Comparison of ENCODE assay signal across 27 cellular contexts in the genomic region with DNA sequence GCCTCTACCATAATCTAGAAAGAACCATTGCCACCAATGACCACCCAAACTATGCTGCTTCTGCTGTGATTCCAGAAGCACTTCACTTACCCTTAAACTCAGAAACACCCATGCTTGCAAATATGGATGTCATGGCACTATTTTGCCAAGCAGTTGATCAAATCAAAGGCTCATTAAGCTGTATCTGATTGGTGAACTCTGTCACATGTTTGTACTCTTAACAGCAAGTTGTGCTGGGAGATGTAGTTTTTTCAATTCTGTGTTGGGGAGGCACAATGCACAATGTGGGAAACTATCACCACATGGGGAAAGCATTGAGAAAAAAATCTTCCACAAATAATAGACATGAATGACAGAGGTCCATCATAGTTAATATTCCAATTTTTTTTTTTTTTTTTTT. TPM values are rescaled to one million over a fixed set of nuclear protein-coding genes. Genes with fewer than 3 reads are reported as not detected.
"Had no signal": no experiment of that assay in that cellular context is flagged by ENCODE, and none has a peak within 500 bp of the region (broad histone marks: within the 10 kb centered on the region; RNA-seq: fewer than 3 reads in every experiment).

No MANE protein-coding gene starts in this region.

- H3K27ac Mint-ChIP-seq: activated CD4-positive, alpha-beta T cell treated with anti-CD3 and anti-CD28 coated beads, Interleukin-2, amount 10 ng/mL, durations not matched to agents 7 days and 5 days; activated CD8-positive, alpha-beta memory T cell treated with anti-CD3 and anti-CD28 coated beads, Interleukin-2, amount 10 ng/mL, durations not matched to agents 7 days and 5 days; activated CD8-positive, alpha-beta T cell treated with anti-CD3 and anti-CD28 coated beads for 36 hours; activated naive CD4-positive, alpha-beta T cell treated with anti-CD3 and anti-CD28 coated beads, Interleukin-2, amount 50 U/mL, for 24 hours; activated T-helper 1 cell treated with anti-CD3 and anti-CD28 coated beads, Interleukin-12 subunit alpha, Interleukin-12 subunit beta, Interleukin-2, Interleukin-4 antibody, amounts not matched to agents 30 ng/mL and 10 ng/mL and 1 ng/mL, durations not matched to agents 14 hours and 24 hours and 36 hours; dendritic cell treated with granulocyte-macrophage colony-stimulating factor and Interleukin-4, amounts not matched to agents 40 ng/mL and 50 ng/mL, for 4 days; mesothelial cell of epicardium; naive thymus-derived CD8-positive, alpha-beta T cell; neural progenitor cell; stimulated activated effector memory CD8-positive, alpha-beta T cell treated with anti-CD3 and anti-CD28 coated beads, Interleukin-12 subunit alpha, Interleukin-12 subunit beta, amount 100 ng/mL, for 72 hours had no signal

- H3K9me3 Mint-ChIP-seq: activated CD4-positive, alpha-beta T cell treated with anti-CD3 and anti-CD28 coated beads, Interleukin-2, amount 10 ng/mL, durations not matched to agents 7 days and 5 days; activated CD8-positive, alpha-beta T cell treated with anti-CD3 and anti-CD28 coated beads for 36 hours; activated naive CD4-positive, alpha-beta T cell treated with anti-CD3 and anti-CD28 coated beads, Interleukin-2, amount 50 U/mL, for 24 hours; activated T-helper 1 cell treated with anti-CD3 and anti-CD28 coated beads, Interleukin-12 subunit alpha, Interleukin-12 subunit beta, Interleukin-2, Interleukin-4 antibody, amounts not matched to agents 30 ng/mL and 10 ng/mL and 1 ng/mL, durations not matched to agents 14 hours and 24 hours and 36 hours; dendritic cell treated with granulocyte-macrophage colony-stimulating factor and Interleukin-4, amounts not matched to agents 40 ng/mL and 50 ng/mL, for 4 days; mesothelial cell of epicardium; neural progenitor cell; stimulated activated effector memory CD8-positive, alpha-beta T cell treated with anti-CD3 and anti-CD28 coated beads, Interleukin-12 subunit alpha, Interleukin-12 subunit beta, amount 100 ng/mL, for 72 hours had no signal

- H3K4me1 Mint-ChIP-seq: activated CD4-positive, alpha-beta T cell treated with anti-CD3 and anti-CD28 coated beads, Interleukin-2, amount 10 ng/mL, durations not matched to agents 7 days and 5 days; activated CD8-positive, alpha-beta memory T cell treated with anti-CD3 and anti-CD28 coated beads, Interleukin-2, amount 10 ng/mL, durations not matched to agents 7 days and 5 days; activated naive CD4-positive, alpha-beta T cell treated with anti-CD3 and anti-CD28 coated beads, Interleukin-2, amount 50 U/mL, for 24 hours; mesothelial cell of epicardium; naive thymus-derived CD8-positive, alpha-beta T cell; neural progenitor cell; stimulated activated effector memory CD8-positive, alpha-beta T cell treated with anti-CD3 and anti-CD28 coated beads, Interleukin-12 subunit alpha, Interleukin-12 subunit beta, amount 100 ng/mL, for 72 hours had no signal

- DNase-seq: activated CD4-positive, alpha-beta T cell treated with anti-CD3 and anti-CD28 coated beads, Interleukin-2, amount 10 ng/mL, durations not matched to agents 7 days and 5 days; activated CD4-positive, CD25-positive, alpha-beta regulatory T cell treated with anti-CD3 and anti-CD28 coated beads, Interleukin-2, amount 50 U/mL, for 72 hours; activated CD8-positive, alpha-beta memory T cell treated with anti-CD3 and anti-CD28 coated beads, Interleukin-2, amount 10 ng/mL, durations not matched to agents 7 days and 5 days; activated CD8-positive, alpha-beta T cell treated with anti-CD3 and anti-CD28 coated beads for 36 hours; activated gamma-delta T cell treated with Interleukin-2 at 50 U/mL for 16 hours; aorta; brain microvascular endothelial cell; caudate nucleus; effector CD8-positive, alpha-beta T cell; glutamatergic neuron; kidney glomerular epithelial cell; left lung; naive thymus-derived CD8-positive, alpha-beta T cell; small intestine; stimulated activated CD4-positive, alpha-beta T cell treated with anti-CD3 and anti-CD28 coated beads, Interleukin-2, amount 100 ng/mL, for 24 hours; transverse colon had no signal

- ATAC-seq: activated CD8-positive, alpha-beta memory T cell treated with anti-CD3 and anti-CD28 coated beads, Interleukin-2, amount 10 ng/mL, durations not matched to agents 7 days and 5 days; activated CD8-positive, alpha-beta T cell treated with anti-CD3 and anti-CD28 coated beads for 36 hours; esophagus mucosa; left lung; naive thymus-derived CD8-positive, alpha-beta T cell; sciatic nerve; stimulated activated effector memory CD8-positive, alpha-beta T cell treated with anti-CD3 and anti-CD28 coated beads, Interleukin-12 subunit alpha, Interleukin-12 subunit beta, amount 100 ng/mL, for 72 hours had no signal

- H3K4me3 ChIP-seq: hepatocyte, left lung, lung, neural progenitor cell, transverse colon had no signal

- H3K4me3 Mint-ChIP-seq: activated CD4-positive, alpha-beta T cell treated with anti-CD3 and anti-CD28 coated beads, Interleukin-2, amount 10 ng/mL, durations not matched to agents 7 days and 5 days; activated CD8-positive, alpha-beta memory T cell treated with anti-CD3 and anti-CD28 coated beads, Interleukin-2, amount 10 ng/mL, durations not matched to agents 7 days and 5 days; activated CD8-positive, alpha-beta T cell treated with anti-CD3 and anti-CD28 coated beads for 36 hours; activated naive CD4-positive, alpha-beta T cell treated with anti-CD3 and anti-CD28 coated beads, Interleukin-2, amount 50 U/mL, for 24 hours; activated T-helper 1 cell treated with anti-CD3 and anti-CD28 coated beads, Interleukin-12 subunit alpha, Interleukin-12 subunit beta, Interleukin-2, Interleukin-4 antibody, amounts not matched to agents 30 ng/mL and 10 ng/mL and 1 ng/mL, durations not matched to agents 14 hours and 24 hours and 36 hours; dendritic cell treated with granulocyte-macrophage colony-stimulating factor and Interleukin-4, amounts not matched to agents 40 ng/mL and 50 ng/mL, for 4 days; mesothelial cell of epicardium; naive thymus-derived CD8-positive, alpha-beta T cell; neural progenitor cell; stimulated activated effector memory CD8-positive, alpha-beta T cell treated with anti-CD3 and anti-CD28 coated beads, Interleukin-12 subunit alpha, Interleukin-12 subunit beta, amount 100 ng/mL, for 72 hours had no signal

- H3K27ac ChIP-seq: brain microvascular endothelial cell, hepatocyte, left lung, neural progenitor cell, transverse colon had no signal

- H3K9ac ChIP-seq: neural progenitor cell had no signal

- H3K4me2 ChIP-seq: hepatocyte, neural progenitor cell had no signal

- H3K36me3 Mint-ChIP-seq: activated CD8-positive, alpha-beta memory T cell treated with anti-CD3 and anti-CD28 coated beads, Interleukin-2, amount 10 ng/mL, durations not matched to agents 7 days and 5 days; activated naive CD4-positive, alpha-beta T cell treated with anti-CD3 and anti-CD28 coated beads, Interleukin-2, amount 50 U/mL, for 24 hours; mesothelial cell of epicardium; neural progenitor cell; stimulated activated effector memory CD8-positive, alpha-beta T cell treated with anti-CD3 and anti-CD28 coated beads, Interleukin-12 subunit alpha, Interleukin-12 subunit beta, amount 100 ng/mL, for 72 hours had no signal

- H3K4me1 ChIP-seq: left lung, transverse colon had no signal

- H3K36me3 ChIP-seq: brain microvascular endothelial cell, left lung, neural progenitor cell, transverse colon had no signal

- H3K27me3 ChIP-seq: brain microvascular endothelial cell, hepatocyte, neural progenitor cell, transverse colon had no signal

- H3K79me2 ChIP-seq: hepatocyte had no signal

RNA-seq across cellular contexts. Expression of gene ASB5, which starts 31.5 kb away (rescaled TPM):
- total RNA-seq: activated CD4-positive, alpha-beta T cell treated with anti-CD3 and anti-CD28 coated beads, Interleukin-2, amount 10 ng/mL, durations not matched to agents 7 days and 5 days; activated CD8-positive, alpha-beta memory T cell treated with anti-CD3 and anti-CD28 coated beads, Interleukin-2, amount 10 ng/mL, durations not matched to agents 7 days and 5 days; activated CD8-positive, alpha-beta T cell treated with anti-CD3 and anti-CD28 coated beads for 36 hours; activated T-helper 1 cell treated with anti-CD3 and anti-CD28 coated beads, Interleukin-12 subunit alpha, Interleukin-12 subunit beta, Interleukin-2, Interleukin-4 antibody, amounts not matched to agents 30 ng/mL and 10 ng/mL and 1 ng/mL, durations not matched to agents 14 hours and 24 hours and 36 hours; aorta; endothelial cell of umbilical vein; left lung; mesothelial cell of epicardium; naive thymus-derived CD8-positive, alpha-beta T cell had no signal
- polyA plus RNA-seq: endothelial cell of umbilical vein; naive thymus-derived CD8-positive, alpha-beta T cell had no signal
